Comparison of ENCODE assay signal across 1 cellular context in genomic region chr2:177265386-177265690, GRCh38.
A peak's percentile ranks its signal among the peaks of the same experiment; 100 is the strongest.
TF ChIP-seq lines count a peak whose summit lies in the region.

No MANE protein-coding gene starts in this region.

TF ChIP-seq in K562, 482 proteins besides CTCF, POLR2A, EP300 and RAD21 (continued from another document):
- TF ChIP-seq PBX2 (CRISPR knock-in tag; IDR thresholded peaks at IDR 0.05; ENCODE audit: low read depth) (no peak), PBX2 (tag; conservative IDR thresholded peaks at IDR 0.05; ENCODE audit: low read depth) (no peak; the same call in 1 of the 2 replicates), IFI16 (CRISPR knock-in tag; IDR thresholded peaks at IDR 0.05) (no peak), BRD4 (IDR thresholded peaks at IDR 0.05) (peak; percentile 99), MTA1 (IDR thresholded peaks at IDR 0.05; ENCODE audit: borderline replicate concordance) (no peak; the same call in 1 of the 2 replicates), MLLT1 (IDR thresholded peaks at IDR 0.05) (peak in 1 of 2 experiments; percentile 69; a peak in 2 of 4 replicates), HNRNPH1 (optimal IDR thresholded peaks at IDR 0.05; ENCODE audit: low read depth, low read length) (no peak), POLR2H (tag; IDR thresholded peaks at IDR 0.05; ENCODE audit: low read depth) (peak; percentile 72), GATA2 (CRISPR knock-in tag; IDR thresholded peaks at IDR 0.05) (no peak), MBD2 (IDR thresholded peaks at IDR 0.05; ENCODE audit: borderline replicate concordance, low read depth) (0 out of 2 replicates have a peak, but pooled peaks have one; percentile 9), ZNF175 (CRISPR knock-in tag; IDR thresholded peaks at IDR 0.05; ENCODE audit: low read depth) (no peak; the same call in 1 of the 2 replicates), ZNF253 (CRISPR knock-in tag; conservative IDR thresholded peaks at IDR 0.05) (no peak), NR1H2 (CRISPR knock-in tag; IDR thresholded peaks at IDR 0.05) (0 out of 2 replicates have a peak, but pooled peaks have one; percentile 56), RAD51 (IDR thresholded peaks at IDR 0.05; ENCODE audit: borderline replicate concordance, low read depth) (0 out of 2 replicates have a peak, but pooled peaks have one; percentile 11), NR2C2 (CRISPR knock-in tag; IDR thresholded peaks at IDR 0.05) (no peak), NR2C2 (tag; IDR thresholded peaks at IDR 0.05) (peak; percentile 7; the same call in 1 of the 2 replicates), ETS2 (tag; IDR thresholded peaks at IDR 0.05; ENCODE audit: borderline replicate concordance, poor library complexity, severe bottlenecking) (no peak), PHTF2 (CRISPR knock-in tag; IDR thresholded peaks at IDR 0.05) (no peak), GATAD2A (IDR thresholded peaks at IDR 0.05) (peak; percentile 79; the same call in 1 of the 2 replicates), SMAD3 (CRISPR knock-in tag; conservative IDR thresholded peaks at IDR 0.05) (no peak), TAF9B (IDR thresholded peaks at IDR 0.05; ENCODE audit: partially characterized antibody) (no peak), ZFX (CRISPR knock-in tag; IDR thresholded peaks at IDR 0.05) (no peak; the same call in 1 of the 2 replicates), JUND (IDR thresholded peaks at IDR 0.05; ENCODE audit: borderline replicate concordance, low read depth, low read length) (no peak), JUND (tag; IDR thresholded peaks at IDR 0.05; ENCODE audit: borderline replicate concordance, low read depth, low read length) (no peak), ARID2 (IDR thresholded peaks at IDR 0.05) (peak; percentile 95), CBX1 (IDR thresholded peaks at IDR 0.05; ENCODE audit: low read depth) (no peak), CBX8 (IDR thresholded peaks at IDR 0.05; ENCODE audit: borderline replicate concordance, extremely low read depth, low read depth, low read length, poor library complexity, severe bottlenecking) (no peak), SAFB (IDR thresholded peaks at IDR 0.05; ENCODE audit: borderline replicate concordance, low read depth, low read length) (no peak), SMARCA4 (IDR thresholded peaks at IDR 0.05) (peak; percentile 81), ETV5 (CRISPR knock-in tag; IDR thresholded peaks at IDR 0.05; ENCODE audit: low read depth) (0 out of 2 replicates have a peak, but pooled peaks have one; percentile 9), PHB2 (IDR thresholded peaks at IDR 0.05; ENCODE audit: low read depth) (no peak), CREB3L1 (IDR thresholded peaks at IDR 0.05; ENCODE audit: borderline replicate concordance, low read depth) (no peak), MITF (IDR thresholded peaks at IDR 0.05) (no peak), SNAPC5 (CRISPR knock-in tag; IDR thresholded peaks at IDR 0.05) (no peak), SPI1 (IDR thresholded peaks at IDR 0.05; ENCODE audit: borderline replicate concordance, low read depth, low read length) (peak; percentile 92), RB1 (IDR thresholded peaks at IDR 0.05; ENCODE audit: low read depth) (0 out of 2 replicates have a peak, but pooled peaks have one; percentile 6), MBD1 (CRISPR knock-in tag; IDR thresholded peaks at IDR 0.05) (no peak)
